In the genomic region with DNA sequence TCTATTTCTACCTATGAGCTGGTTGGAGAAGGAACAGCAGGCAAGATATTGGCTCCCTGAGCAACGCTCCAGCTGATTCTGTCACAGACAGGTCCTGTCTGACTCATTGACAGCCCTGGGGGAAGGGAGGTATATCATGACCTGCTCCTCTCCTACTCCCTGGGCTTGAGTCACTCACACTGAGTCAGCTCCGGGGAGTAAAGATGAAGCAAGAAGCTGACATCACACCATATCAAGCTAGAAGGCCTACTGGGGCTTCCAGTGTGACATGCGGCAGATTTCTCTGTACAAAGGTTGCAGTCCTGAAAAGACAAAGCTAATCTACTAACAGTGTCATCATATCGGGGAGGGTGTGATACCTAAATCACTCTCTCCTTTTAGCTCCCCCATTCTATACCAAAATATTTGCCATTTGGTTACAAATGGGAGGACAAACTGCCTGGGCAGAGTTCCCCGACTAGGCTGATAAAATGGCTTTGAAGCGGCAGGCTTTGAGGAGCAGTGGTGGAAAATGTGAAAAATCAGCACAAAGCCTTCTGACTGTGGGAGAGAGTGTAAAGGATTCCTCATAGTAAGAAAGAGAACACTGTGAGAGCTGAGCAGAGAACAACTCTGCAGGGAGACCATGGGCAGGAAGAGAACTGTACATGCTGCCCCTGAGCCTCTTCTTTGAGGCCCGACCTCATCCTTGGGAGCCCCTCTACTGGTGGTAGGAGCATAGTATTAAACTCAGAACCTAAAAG, we compare ENCODE assay signal across 8 cellular contexts. TPM values are rescaled to one million over a fixed set of nuclear protein-coding genes. Genes with fewer than 3 reads are reported as not detected.
A peak's percentile ranks its signal among the peaks of the same experiment; 100 is the strongest.
DNase-seq lines count a peak whose midpoint lies in the region; TF ChIP-seq lines count a peak whose summit lies in the region.

No MANE protein-coding gene starts in this region.

- peak overlapping the region; percentile 58 to 95 (median 84) for H3K27ac ChIP-seq in tibial nerve

- intact Hi-C loops in posterior cingulate gyrus (cut with DNase I), result loop anchor here (2.0 kb wide), 1 partner anchor 15 kb away; a partner anchor contains a TSS

- 37 to 46% methylated on average over 7 of the region's 7 CpGs for WGBS in tibial nerve, 2 donors

- H3K27me3 ChIP-seq in BJ (ENCODE audit: control insufficient read depth, insufficient read depth, low read length) (no peaks in the 10 kb centered on the region), tibial nerve (no peaks in the 10 kb centered on the region)

- TF ChIP-seq EP300 in tibial nerve (IDR thresholded peaks at IDR 0.05), result peak in 1 of 2 donors; percentile 90

- CTCF ChIA-PET in BJ (lab: Yijun Ruan, JAX), result interaction anchor here (0.7 to 5.9 kb wide), 6 partner anchors 11 to 423 kb away, joined by 3 to 44 read pairs (median 5); no protein-coding TSS in a partner anchor

- DNase-seq in BJ (ENCODE audit: low read depth) (peak; percentile 97), NOMO-1 treated with dmso at 0.1 percent for 144 hours (lab: John Stamatoyannopoulos, UW; ENCODE audit: unreplicated experiment) (peak; percentile 66), activated T-helper 1 cell treated with Interleukin-2 at 50 U/mL for 16 hours (ENCODE audit: low read depth) (peak; percentile 55), fibroblast of pulmonary artery (ENCODE audit: low read depth) (peak; percentile 99), posterior cingulate gyrus (peak in 6 of 10 donors; percentile 36 to 92 (median 58)), tibial nerve (ENCODE audit: low spot score in 2 of 2) (peak; percentile 61 to 85), cerebellar nuclear complex (lab: John Stamatoyannopoulos, UW) (no peak), NCI-H128 (lab: John Stamatoyannopoulos, UW; ENCODE audit: unreplicated experiment) (no peak)

- no peak for TF ChIP-seq POLR2A in tibial nerve (IDR thresholded peaks at IDR 0.05)

- H3K36me3 ChIP-seq in BJ (ENCODE audit: control insufficient read depth, insufficient read depth, low read length) (peaks cover 22% of the 10 kb centered on the region), tibial nerve (peaks cover 0 to 42% (median 20%) of the 10 kb centered on the region in 3 donors)

- no peaks in the 10 kb centered on the region for H3K9me3 ChIP-seq in tibial nerve

- POLR2A ChIA-PET in BJ (lab: Charles Lee), result interaction anchor here (1.2 kb wide), 1 partner anchor 16 kb away, joined by 5 read pairs; a partner anchor contains a TSS

- peaks cover 13 to 85% (median 63%) of the 10 kb centered on the region in 4 donors for H3K4me1 ChIP-seq in tibial nerve

- H3K4me3 ChIP-seq in BJ (ENCODE audit: low read depth, low read length) (no peak overlapping the region), fibroblast of pulmonary artery (replicated peaks; ENCODE audit: low read depth, low read length) (no peak overlapping the region), tibial nerve (peak overlapping the region in 1 of 4 donors; percentile 4)

- no peak for TF ChIP-seq CTCF in BJ (IDR thresholded peaks at IDR 0.05; ENCODE audit: insufficient read depth, low read depth, low read length)
- no peak for TF ChIP-seq CTCF in fibroblast of pulmonary artery (IDR thresholded peaks at IDR 0.05; ENCODE audit: low read length, missing control alignments)
- peak in 2 of 5 experiments; percentile 0 to 12 for TF ChIP-seq CTCF in tibial nerve (IDR thresholded peaks at IDR 0.05)

RNA-seq across cellular contexts. Expression of a gene that starts 15.5 kb away (rescaled TPM):
- polyA plus RNA-seq in BJ (2011; rRNA removed), result 71.5 and 98.2 TPM in 2 replicates
- polyA minus RNA-seq in BJ (2011; rRNA and poly(A)+ RNA removed), result 82.1 and 133 TPM in 2 replicates
- 100 to 1,000 TPM in 1 of 4 donors, 10 to 100 TPM in 3; 69.9 to 100 (median 72.3) TPM for total RNA-seq in tibial nerve

RNA-seq across cellular contexts. Expression of a gene that starts 29.7 kb away (rescaled TPM):
- 12.5 and 19.8 TPM in 2 replicates for polyA plus RNA-seq in BJ (2011; rRNA removed)
- polyA minus RNA-seq in BJ (2011; rRNA and poly(A)+ RNA removed), result 31.4 and 41.8 TPM in 2 replicates
- 10 to 100 TPM; 21.1 to 35.3 (median 27.1) TPM for total RNA-seq in tibial nerve

RNA-seq across cellular contexts. Expression of a gene that starts 35.3 kb away (rescaled TPM):
- 25.5 and 29.9 TPM in 2 replicates for polyA plus RNA-seq in BJ (2011; rRNA removed)
- polyA minus RNA-seq in BJ (2011; rRNA and poly(A)+ RNA removed), result 35.0 and 36.9 TPM in 2 replicates
- 10 to 100 TPM; 17.7 to 45.0 (median 32.8) TPM for total RNA-seq in tibial nerve

RNA-seq across cellular contexts. Expression of a gene that starts 57.2 kb away (rescaled TPM):
- 199 and 255 TPM in 2 replicates for polyA plus RNA-seq in BJ (2011; rRNA removed)
- polyA minus RNA-seq in BJ (2011; rRNA and poly(A)+ RNA removed), result 111 and 153 TPM in 2 replicates
- total RNA-seq in tibial nerve, result 100 to 1,000 TPM; 112 to 153 (median 120) TPM

Comparison
In these comparisons a context has a peak if more than half of its experiments do, and no peak if none do; other contexts are left out.
1. DNase-seq: peak in BJ (single experiment), NOMO-1 treated with dmso at 0.1 percent for 144 hours (single experiment), activated T-helper 1 cell treated with Interleukin-2 at 50 U/mL for 16 hours (single experiment), fibroblast of pulmonary artery (single experiment), posterior cingulate gyrus (6 of 10) and tibial nerve (2 of 2); none in cerebellar nuclear complex (0 of 2) and NCI-H128 (single experiment).